In genomic region chr7:36880108-36880507, GRCh38 we compare ENCODE assay signal across 18 cellular contexts.
"Had no signal": no experiment of that assay in that cellular context is flagged by ENCODE, and none has a peak within 500 bp of the region (broad histone marks: within the 10 kb centered on the region; RNA-seq: fewer than 3 reads in every experiment).

No MANE protein-coding gene starts in this region.

- H3K4me1 ChIP-seq: gastroesophageal sphincter, sigmoid colon, upper lobe of left lung had no signal

- H3K36me3 ChIP-seq: cardiac muscle cell, ovary, sigmoid colon had no signal

- H3K27ac ChIP-seq: cardiac muscle cell, gastroesophageal sphincter, ovary, sigmoid colon, upper lobe of left lung, VCaP had no signal

- H3K27me3 ChIP-seq: cardiac muscle cell, dorsolateral prefrontal cortex, gastroesophageal sphincter, ovary, sigmoid colon, upper lobe of left lung had no signal

- ATAC-seq: activated CD4-positive, alpha-beta T cell treated with anti-CD3 and anti-CD28 coated beads for 36 hours; activated CD8-positive, alpha-beta T cell treated with anti-CD3 and anti-CD28 coated beads for 36 hours; activated T-cell treated with anti-CD3 and anti-CD28 coated beads, Interleukin-2, amount 50 U/mL, for 4 hours; gastroesophageal sphincter; stimulated activated naive CD8-positive, alpha-beta T cell treated with anti-CD3 and anti-CD28 coated beads, Interleukin-15, amount 100 ng/mL, for 72 hours had no signal

- DNase-seq: activated CD4-positive, alpha-beta T cell treated with anti-CD3 and anti-CD28 coated beads for 36 hours; activated CD8-positive, alpha-beta T cell treated with anti-CD3 and anti-CD28 coated beads for 36 hours; activated effector memory CD4-positive, alpha-beta T cell treated with Interleukin-2 at 50 U/mL for 16 hours; activated naive CD4-positive, alpha-beta T cell treated with anti-CD3 and anti-CD28 coated beads, Interleukin-2, amount 50 U/mL, for 16 hours; activated T-cell treated with anti-CD3 and anti-CD28 coated beads, Interleukin-2, amount 50 U/mL, for 4 hours; dorsolateral prefrontal cortex; erythroblast; kidney glomerular epithelial cell; mesenchymal stem cell; ovary; sigmoid colon; stimulated activated CD4-positive, alpha-beta T cell treated with anti-CD3 and anti-CD28 coated beads, Interleukin-1b, Interleukin-23, amount 100 ng/mL, for 48 hours; stimulated activated naive CD8-positive, alpha-beta T cell treated with anti-CD3 and anti-CD28 coated beads, Interleukin-15, amount 100 ng/mL, for 72 hours; T-helper 1 cell; upper lobe of left lung had no signal

- H3K4me3 ChIP-seq: cardiac muscle cell, dorsolateral prefrontal cortex, gastroesophageal sphincter, ovary, sigmoid colon, upper lobe of left lung had no signal

- H3K9me3 ChIP-seq: gastroesophageal sphincter, ovary, sigmoid colon, upper lobe of left lung had no signal
